15 cellular contexts compared by ENCODE assay signal in the genomic region with DNA sequence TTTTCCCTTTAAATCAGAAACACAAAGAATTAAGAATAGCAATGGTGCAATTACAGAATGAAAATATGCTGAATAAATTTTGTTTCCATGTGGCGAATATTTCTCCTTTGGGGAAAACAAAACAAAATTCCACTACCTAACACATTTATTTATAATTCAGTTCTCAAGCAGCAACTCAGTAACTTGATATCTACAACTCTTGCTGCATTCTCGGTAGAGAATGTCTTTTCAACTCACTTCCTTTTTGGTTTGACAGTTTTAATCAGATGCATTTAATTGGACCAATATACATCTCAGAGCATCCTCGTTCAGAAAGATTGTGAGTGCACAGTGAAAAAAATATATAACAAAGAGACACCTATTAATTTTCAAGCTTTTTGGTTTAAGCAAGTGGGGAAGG.
"Had no signal": no experiment of that assay in that cellular context is flagged by ENCODE, and none has a peak within 500 bp of the region (broad histone marks: within the 10 kb centered on the region; RNA-seq: fewer than 3 reads in every experiment).

No MANE protein-coding gene starts in this region.

- H3K27ac ChIP-seq: brain microvascular endothelial cell, dorsolateral prefrontal cortex, foreskin keratinocyte, left lung, testis had no signal

- H3K36me3 ChIP-seq: brain microvascular endothelial cell, left lung had no signal

- H3K9me3 ChIP-seq: left lung, testis had no signal

- H3K4me3 ChIP-seq: dorsolateral prefrontal cortex, left lung, testis had no signal

- H3K4me1 ChIP-seq: foreskin keratinocyte, left lung, testis had no signal

- DNase-seq: activated CD4-positive, alpha-beta T cell treated with anti-CD3 and anti-CD28 coated beads, Interleukin-2, amount 50 U/mL, for 4 hours; activated CD4-positive, CD25-positive, alpha-beta regulatory T cell treated with anti-CD3 and anti-CD28 coated beads, Interleukin-2, amount 50 U/mL, for 72 hours; activated effector memory CD4-positive, alpha-beta T cell treated with Interleukin-2 at 50 U/mL for 16 hours; activated T-cell treated with anti-CD3 and anti-CD28 coated beads, Interleukin-2, amount 50 U/mL, for 24 hours; amygdala; brain microvascular endothelial cell; cerebellar nuclear complex; foreskin keratinocyte; left lung; stimulated activated CD4-positive, alpha-beta T cell treated with anti-CD3 and anti-CD28 coated beads, Interleukin-4, amount 100 ng/mL, for 4 hours; stimulated activated naive CD8-positive, alpha-beta T cell treated with anti-CD3 and anti-CD28 coated beads, Interleukin-15, amount 100 ng/mL, for 72 hours; testis had no signal

- ATAC-seq: activated naive CD4-positive, alpha-beta T cell treated with anti-CD3 and anti-CD28 coated beads, Interleukin-2, amount 50 U/mL, for 72 hours; esophagus mucosa; foreskin keratinocyte; left lung; stimulated activated naive CD8-positive, alpha-beta T cell treated with anti-CD3 and anti-CD28 coated beads, Interleukin-15, amount 100 ng/mL, for 72 hours had no signal

- H3K27me3 ChIP-seq: brain microvascular endothelial cell, dorsolateral prefrontal cortex, foreskin keratinocyte, left lung, testis had no signal
